9 cellular contexts compared by ENCODE assay signal in the genomic region with DNA sequence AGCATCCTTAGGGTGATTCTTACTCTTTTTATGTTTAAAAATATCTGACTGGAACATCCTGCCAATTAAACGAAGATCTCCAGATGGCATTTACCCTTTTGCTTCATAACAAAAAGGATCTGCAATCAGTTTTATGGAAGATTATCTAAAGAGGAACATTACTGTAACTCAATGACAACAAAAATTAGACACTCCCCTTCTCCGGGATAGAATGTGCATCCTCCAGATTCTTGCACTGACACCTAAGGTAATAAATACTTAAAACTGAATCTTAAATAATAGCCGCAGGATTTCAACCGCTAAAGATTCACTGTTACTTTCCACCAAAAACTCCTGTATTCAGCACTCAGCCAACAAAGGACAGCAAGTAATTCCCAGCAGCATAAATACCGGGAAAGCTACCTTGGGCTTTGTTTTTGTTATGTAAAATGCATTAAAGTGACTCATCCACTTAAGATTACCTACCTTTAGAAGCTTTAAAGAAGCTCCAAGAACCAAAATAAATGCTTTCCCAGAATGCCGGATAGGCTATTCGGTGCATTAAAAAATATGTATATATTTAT. TPM values are rescaled to one million over a fixed set of nuclear protein-coding genes. Genes with fewer than 3 reads are reported as not detected.
DNase-seq lines count a peak whose midpoint lies in the region; ATAC-seq, FAIRE-seq and TF ChIP-seq lines count a peak whose summit lies in the region.
"Had no signal": no experiment of that assay in that cellular context is flagged by ENCODE, and none has a peak within 500 bp of the region (broad histone marks: within the 10 kb centered on the region; RNA-seq: fewer than 3 reads in every experiment).

No MANE protein-coding gene starts in this region.

- FAIRE-seq in HepG2 (lab: Jason Lieb, UNC), result no peak

- peaks cover 0 to 12% (median 2%) of the 10 kb centered on the region in 4 donors for H3K27me3 ChIP-seq in liver (ENCODE audit: control insufficient read depth in 4 of 4, insufficient read depth in 4 of 4, low read length in 3 of 4)
- H3K27me3 ChIP-seq in HepG2 (ENCODE audit: control insufficient read depth in 1 of 2, insufficient read depth in 2 of 2, low read length in 2 of 2), result peaks cover 0 to 16% of the 10 kb centered on the region in 2 experiments; a peak in 3 of 5 replicates
- peaks cover 23% of the 10 kb centered on the region for H3K27me3 ChIP-seq in lower lobe of right lung (ENCODE audit: low read depth)

- BruUV-seq in HepG2 (replicated peaks; lab: Mats Ljungman, UMichigan), result no TSS peak

- no peak overlapping the region for H3K9ac ChIP-seq in liver (ENCODE audit: low read depth in 1 of 2, low read length in 2 of 2)
- no peak overlapping the region for H3K9ac ChIP-seq in HepG2 (ENCODE audit: insufficient read depth, low read depth, low read length)

- H3K4me2 ChIP-seq in HepG2 (ENCODE audit: low read depth, low read length), result no peak overlapping the region

- no peak overlapping the region for H2AFZ ChIP-seq in HepG2 (ENCODE audit: low read length)

- H3K36me3 ChIP-seq in liver (ENCODE audit: control insufficient read depth in 4 of 4, insufficient read depth in 3 of 4, low read depth in 1 of 4, low read length in 3 of 4) (no peaks in the 10 kb centered on the region), HepG2 (replicated peaks in 1 of 2; ENCODE audit: control insufficient read depth in 1 of 2, insufficient read depth in 2 of 2, low read length in 2 of 2) (no peaks in the 10 kb centered on the region), lower lobe of right lung (no peaks in the 10 kb centered on the region)

- peaks cover 4 to 16% (median 8%) of the 10 kb centered on the region in 4 donors for H3K4me1 ChIP-seq in liver (ENCODE audit: control insufficient read depth in 4 of 4, insufficient read depth in 4 of 4, low read length in 3 of 4)
- H3K4me1 ChIP-seq in HepG2 (ENCODE audit: insufficient read depth, low read length), result peaks cover 5% of the 10 kb centered on the region; the same call in 1 of the 2 replicates
- peaks cover 4% of the 10 kb centered on the region for H3K4me1 ChIP-seq in lower lobe of right lung

- CTCF ChIA-PET in HepG2 (lab: Yijun Ruan, JAX; ENCODE audit: low intra/inter-chr PET ratio, low total read pairs), result no interaction called here

- ATAC-seq in HepG2 (no peak), lower lobe of right lung (no peak), HG03139 (IDR thresholded peaks at IDR 0.05; ENCODE audit: unreplicated experiment) (no peak)

- in situ Hi-C loops in HepG2 (cut with HindIII; ENCODE audit: extremely low pct_ligation_motif_present, low pct_unique_long_range_greater_than_20kb), result no loop called here
- in situ Hi-C loops in astrocyte of the spinal cord (cut with HindIII; ENCODE audit: low sequenced_read_pairs), result no loop called here

- DNase-seq in HepG2 (ENCODE audit: low spot score) (no peak), astrocyte of the spinal cord (ENCODE audit: low read depth, low spot score) (peak; percentile 33), lower lobe of right lung (no peak), OCI-M1 (lab: John Stamatoyannopoulos, UW) (no peak), Ammon's horn (ENCODE audit: low spot score) (no peak)
- DNase-seq in central memory CD4-positive, alpha-beta T cell, result no peak
- DNase-seq: activated CD4-positive, alpha-beta T cell treated with anti-CD3 and anti-CD28 coated beads, Interleukin-2, amount 10 ng/mL, durations not matched to agents 24 days and 14 days had no signal

- H3K4me3 ChIP-seq in liver (ENCODE audit: low read depth in 1 of 3, low read length in 3 of 3) (peak overlapping the region in 1 of 3 donors; percentile 68), HepG2 (replicated peaks in 1 of 3; ENCODE audit: insufficient read depth in 1 of 3, low read depth in 2 of 3, low read length in 3 of 3) (no peak overlapping the region), astrocyte of the spinal cord (ENCODE audit: low read depth, low read length) (peak overlapping the region; percentile 78), lower lobe of right lung (peak overlapping the region; percentile 65)

- H3K79me2 ChIP-seq in HepG2 (ENCODE audit: insufficient read depth, low read length), result no peaks in the 10 kb centered on the region

- no peak for TF ChIP-seq CTCF in liver (IDR thresholded peaks at IDR 0.05; ENCODE audit: low read depth, low read length, missing input control)
- TF ChIP-seq CTCF in HepG2 (CRISPR knock-in tag; IDR thresholded peaks at IDR 0.05), result no peak
- no peak for TF ChIP-seq CTCF in astrocyte of the spinal cord (IDR thresholded peaks at IDR 0.05; ENCODE audit: low read depth, low read length)
- no peak for TF ChIP-seq CTCF in lower lobe of right lung (IDR thresholded peaks at IDR 0.05)

- TF ChIP-seq EP300 in HepG2 (IDR thresholded peaks at IDR 0.05; ENCODE audit: low read depth in 2 of 2, low read length in 2 of 2) (no peak), HepG2 (CRISPR knock-in tag; IDR thresholded peaks at IDR 0.05; ENCODE audit: borderline replicate concordance) (no peak)

- H3K27ac ChIP-seq in liver (ENCODE audit: low read depth in 1 of 2, low read length in 2 of 2) (no peak overlapping the region), HepG2 (ENCODE audit: extremely low read length, insufficient read depth, low read length) (no peak overlapping the region), lower lobe of right lung (no peak overlapping the region)

- intact Hi-C loops in HepG2 (cut with micrococcal nuclease; ENCODE audit: unreplicated experiment), result no loop called here
- intact Hi-C loops in lower lobe of right lung (cut with DNase I), result no loop called here

- H3K9me3 ChIP-seq in liver (ENCODE audit: control insufficient read depth in 4 of 4, low read length in 3 of 4) (no peaks in the 10 kb centered on the region), HepG2 (ENCODE audit: low read length) (no peaks in the 10 kb centered on the region), lower lobe of right lung (no peaks in the 10 kb centered on the region)

- TF ChIP-seq RAD21 in liver (IDR thresholded peaks at IDR 0.05), result no peak
- no peak for TF ChIP-seq RAD21 in HepG2 (CRISPR knock-in tag; IDR thresholded peaks at IDR 0.05)

- no peak for TF ChIP-seq POLR2A in HepG2 (IDR thresholded peaks at IDR 0.05; ENCODE audit: insufficient read depth in 1 of 2, low read depth in 2 of 2, low read length in 2 of 2)

- WGBS in liver, result 16% methylated on average over 7 of the region's 7 CpGs
- WGBS in HepG2 (ENCODE audit: low lambda C conversion rate), result 31% methylated on average over 7 of the region's 7 CpGs

- POLR2A ChIA-PET in HepG2 (lab: Yijun Ruan, JAX), result no interaction called here

- H4K20me1 ChIP-seq in HepG2 (ENCODE audit: insufficient read depth, low read length), result no peaks in the 10 kb centered on the region

TF ChIP-seq in liver, 16 proteins besides CTCF, POLR2A, EP300 and RAD21 (continues in another document):
- TF ChIP-seq, protein P1, sequence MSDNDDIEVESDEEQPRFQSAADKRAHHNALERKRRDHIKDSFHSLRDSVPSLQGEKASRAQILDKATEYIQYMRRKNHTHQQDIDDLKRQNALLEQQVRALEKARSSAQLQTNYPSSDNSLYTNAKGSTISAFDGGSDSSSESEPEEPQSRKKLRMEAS (IDR thresholded peaks at IDR 0.05), result no peak
- TF ChIP-seq YY1 (IDR thresholded peaks at IDR 0.05), result no peak

TF ChIP-seq in HepG2, 621 proteins besides CTCF, POLR2A, EP300 and RAD21 (continues in another document):
- no peak for TF ChIP-seq NBN (conservative IDR thresholded peaks at IDR 0.05)
- no peak for TF ChIP-seq ZNF180 (CRISPR knock-in tag; IDR thresholded peaks at IDR 0.05; ENCODE audit: borderline replicate concordance, low read depth)

RNA-seq across cellular contexts. Expression of a gene that starts 1.6 kb away (rescaled TPM):
- total RNA-seq in liver, result 1 to 10 TPM; 1.4 to 2.3 TPM
- under 1 TPM; 0.42 to 0.52 TPM for polyA plus RNA-seq in liver
- not detected in 2 replicates for total RNA-seq in HepG2 (2016; rRNA removed; fragmentation: Illumina TruSeq; extraction: Trizol)
- not detected in 2 replicates for total RNA-seq in HepG2 (2016; cell fraction: cytosol; rRNA removed; fragmentation: Illumina TruSeq; extraction: Trizol; ENCODE audit: low read depth)
- not detected in 2 replicates for total RNA-seq in HepG2 (2016; cell fraction: insoluble cytoplasmic fraction; rRNA removed; fragmentation: Illumina TruSeq; extraction: Trizol)
- not detected in 2 replicates for total RNA-seq in HepG2 (2016; cell fraction: membrane; rRNA removed; fragmentation: Illumina TruSeq; extraction: Trizol)
- total RNA-seq in HepG2 (2016; cell fraction: nucleus; rRNA removed; fragmentation: Illumina TruSeq; extraction: Trizol), result not detected in 2 replicates
- not detected in 2 replicates for polyA plus RNA-seq in HepG2 (2011; rRNA removed)
- not detected in 2 replicates for polyA plus RNA-seq in HepG2 (2011; cell fraction: cytosol; rRNA removed)
- not detected in 2 replicates for polyA plus RNA-seq in HepG2 (2011; cell fraction: nucleus; rRNA removed)
- polyA plus RNA-seq in HepG2 (2012), result not detected in 2 replicates
- not detected in 2 replicates for polyA plus RNA-seq in HepG2 (2016; cell fraction: cytosol; fragmentation: Illumina TruSeq; extraction: Trizol; ENCODE audit: low read depth)
- polyA plus RNA-seq in HepG2 (2016; cell fraction: insoluble cytoplasmic fraction; fragmentation: Illumina TruSeq; extraction: Trizol; ENCODE audit: low read depth), result not detected in 2 replicates
- polyA plus RNA-seq in HepG2 (2016; cell fraction: membrane; fragmentation: Illumina TruSeq; extraction: Trizol; ENCODE audit: low read depth), result not detected in 2 replicates
- polyA plus RNA-seq in HepG2 (2016; cell fraction: nucleus; fragmentation: Illumina TruSeq; extraction: Trizol; ENCODE audit: insufficient read depth, low read depth), result not detected in 2 replicates
- 19.0 TPM in 1 of 2 replicates, not detected in the other for polyA minus RNA-seq in HepG2 (2011; rRNA and poly(A)+ RNA removed; ENCODE audit: low replicate concordance)
- not detected in 2 replicates for polyA minus RNA-seq in HepG2 (2011; cell fraction: cytosol; rRNA and poly(A)+ RNA removed)
- not detected in 2 replicates for polyA minus RNA-seq in HepG2 (2011; cell fraction: nucleus; rRNA and poly(A)+ RNA removed)
- total RNA-seq in lower lobe of right lung, result 12.5 TPM
- total RNA-seq: activated CD4-positive, alpha-beta T cell treated with anti-CD3 and anti-CD28 coated beads, Interleukin-2, amount 10 ng/mL, durations not matched to agents 24 days and 14 days had no signal

Comparison
In these comparisons a context has a peak if more than half of its experiments do, and no peak if none do; other contexts are left out.
1. H3K4me3 ChIP-seq: peak in astrocyte of the spinal cord (single experiment) and lower lobe of right lung (single experiment); none in HepG2 (0 of 3).